8 cellular contexts compared by ENCODE assay signal in genomic region chr9:112112941-112113399, GRCh38.
A peak's percentile ranks its signal among the peaks of the same experiment; 100 is the strongest.
DNase-seq lines count a peak whose midpoint lies in the region; ATAC-seq lines count a peak whose summit lies in the region.

No MANE protein-coding gene starts in this region.

- peaks cover 3% of the 10 kb centered on the region for H3K36me3 Mint-ChIP-seq in activated CD4-positive, alpha-beta memory T cell treated with anti-CD3 and anti-CD28 coated beads for 36 hours

- no peak overlapping the region for H3K27ac Mint-ChIP-seq in activated CD4-positive, alpha-beta memory T cell treated with anti-CD3 and anti-CD28 coated beads for 36 hours

- intact Hi-C loops in activated CD4-positive, alpha-beta memory T cell treated with anti-CD3 and anti-CD28 coated beads for 36 hours (cut with micrococcal nuclease), result loop anchor here (5.0 kb wide), 1 partner anchor 249 kb away; no protein-coding TSS in a partner anchor

- POLR2A ChIA-PET in activated CD4-positive, alpha-beta memory T cell treated with anti-CD3 and anti-CD28 coated beads for 36 hours (lab: Charles Lee), result no interaction called here

- CTCF ChIA-PET in activated CD4-positive, alpha-beta memory T cell treated with anti-CD3 and anti-CD28 coated beads for 36 hours (lab: Charles Lee), result interaction anchor here (0.7 to 3.2 kb wide), 13 partner anchors 15 to 718 kb away, joined by 3 to 59 read pairs (median 5); partner anchors contain the start of gene HSDL2

- no peak for ATAC-seq in HG03175 (IDR thresholded peaks at IDR 0.05; ENCODE audit: unreplicated experiment)
- no peak for ATAC-seq in HG02938 (IDR thresholded peaks at IDR 0.05; ENCODE audit: unreplicated experiment)

- DNase-seq in DMS53 (lab: John Stamatoyannopoulos, UW), result peak; percentile 74
- DNase-seq in HuH-7 (ENCODE audit: low spot score), result peak; percentile 76
- peak; percentile 25 for DNase-seq in activated CD4-positive, alpha-beta memory T cell treated with anti-CD3 and anti-CD28 coated beads for 36 hours
- peak; percentile 86 for DNase-seq in islet precursor cell
- DNase-seq in UCSD-AML1 (lab: John Stamatoyannopoulos, UW; ENCODE audit: unreplicated experiment), result no peak
- no peak for DNase-seq in MV-4-11 (lab: John Stamatoyannopoulos, UW)

- no peak overlapping the region for H3K4me3 Mint-ChIP-seq in activated CD4-positive, alpha-beta memory T cell treated with anti-CD3 and anti-CD28 coated beads for 36 hours

- no peaks in the 10 kb centered on the region for H3K4me1 Mint-ChIP-seq in activated CD4-positive, alpha-beta memory T cell treated with anti-CD3 and anti-CD28 coated beads for 36 hours (ENCODE audit: low read depth)

- no peaks in the 10 kb centered on the region for H3K27me3 Mint-ChIP-seq in activated CD4-positive, alpha-beta memory T cell treated with anti-CD3 and anti-CD28 coated beads for 36 hours

- H3K9me3 Mint-ChIP-seq in activated CD4-positive, alpha-beta memory T cell treated with anti-CD3 and anti-CD28 coated beads for 36 hours, result no peaks in the 10 kb centered on the region

Comparison
In these comparisons a context has a peak if more than half of its experiments do, and no peak if none do; other contexts are left out.
1. DNase-seq: peak in DMS53 (single experiment), HuH-7 (single experiment), activated CD4-positive, alpha-beta memory T cell treated with anti-CD3 and anti-CD28 coated beads for 36 hours (single experiment) and islet precursor cell (single experiment); none in UCSD-AML1 (single experiment) and MV-4-11 (single experiment).